Comparison of ENCODE assay signal across 9 cellular contexts in genomic region chr1:87044840-87045239, GRCh38.
DNase-seq lines count a peak whose midpoint lies in the region; ATAC-seq lines count a peak whose summit lies in the region.
"Had no signal": no experiment of that assay in that cellular context is flagged by ENCODE, and none has a peak within 500 bp of the region (broad histone marks: within the 10 kb centered on the region; RNA-seq: fewer than 3 reads in every experiment).

No MANE protein-coding gene starts in this region.

- peak; percentile 3 for DNase-seq in activated naive CD8-positive, alpha-beta T cell treated with anti-CD3 and anti-CD28 coated beads for 36 hours
- no peak for DNase-seq in kidney tubule cell (ENCODE audit: low spot score)
- DNase-seq in GM23248, result no peak
- no peak for DNase-seq in mesenteric fat pad (ENCODE audit: low spot score)
- DNase-seq in NCI-H2107 (lab: John Stamatoyannopoulos, UW), result no peak
- DNase-seq: caudate nucleus had no signal

- H4K20me1 ChIP-seq in GM23248 (ENCODE audit: insufficient read depth), result no peaks in the 10 kb centered on the region

- no peak overlapping the region for H2AFZ ChIP-seq in GM23248

- ATAC-seq in GM18499 (IDR thresholded peaks at IDR 0.05; ENCODE audit: insufficient read depth, unreplicated experiment) (peak; percentile 71), GM21360 (IDR thresholded peaks at IDR 0.05; ENCODE audit: unreplicated experiment) (peak; percentile 65), HG03432 (IDR thresholded peaks at IDR 0.05; ENCODE audit: unreplicated experiment) (peak; percentile 80)

- H3K9me3 ChIP-seq in GM23248 (ENCODE audit: low read depth), result no peaks in the 10 kb centered on the region

- no peaks in the 10 kb centered on the region for H3K9me2 ChIP-seq in GM23248 (ENCODE audit: insufficient read depth)

- H3K36me3 Mint-ChIP-seq in activated naive CD8-positive, alpha-beta T cell treated with anti-CD3 and anti-CD28 coated beads for 36 hours, result peaks cover 16% of the 10 kb centered on the region

- H3F3A ChIP-seq in GM23248 (ENCODE audit: insufficient read depth), result no peaks in the 10 kb centered on the region

- peaks cover 12% of the 10 kb centered on the region for H3K9me3 Mint-ChIP-seq in activated naive CD8-positive, alpha-beta T cell treated with anti-CD3 and anti-CD28 coated beads for 36 hours

- peaks cover 45% of the 10 kb centered on the region for H3K4me1 Mint-ChIP-seq in activated naive CD8-positive, alpha-beta T cell treated with anti-CD3 and anti-CD28 coated beads for 36 hours

- no peaks in the 10 kb centered on the region for H3K36me3 ChIP-seq in GM23248 (ENCODE audit: low read depth)

- H3K4me1 ChIP-seq in GM23248 (ENCODE audit: insufficient read depth), result no peaks in the 10 kb centered on the region

- 93 to 96% methylated on average over 5 of the region's 5 CpGs for whole genome bisulfite sequencing in GM23248 (ENCODE audit: low coverage in 1 of 2, low lambda C conversion rate in 2 of 2, missing lambda C conversion rate in 2 of 2), 2 experiments

- H3K27ac Mint-ChIP-seq in activated naive CD8-positive, alpha-beta T cell treated with anti-CD3 and anti-CD28 coated beads for 36 hours, result peak overlapping the region; percentile 85

- no peak overlapping the region for H3K27ac ChIP-seq in GM23248

- no peaks in the 10 kb centered on the region for H3K79me2 ChIP-seq in GM23248 (ENCODE audit: insufficient read depth)

- no peaks in the 10 kb centered on the region for H3K27me3 Mint-ChIP-seq in activated naive CD8-positive, alpha-beta T cell treated with anti-CD3 and anti-CD28 coated beads for 36 hours

- peak overlapping the region; percentile 25 for H3K4me3 Mint-ChIP-seq in activated naive CD8-positive, alpha-beta T cell treated with anti-CD3 and anti-CD28 coated beads for 36 hours

- H3K9ac ChIP-seq in GM23248, result no peak overlapping the region

- no peak overlapping the region for H3K4me2 ChIP-seq in GM23248 (ENCODE audit: unreplicated experiment)

- no peak overlapping the region for H3K4me3 ChIP-seq in GM23248

- in situ Hi-C loops in GM23248 (cut with MboI), result no loop called here

- no peaks in the 10 kb centered on the region for H3K27me3 ChIP-seq in GM23248 (replicated peaks; ENCODE audit: insufficient read depth)
